In genomic region chr3:26029323-26029722, GRCh38 we compare ENCODE assay signal across 25 cellular contexts.
"Had no signal": no experiment of that assay in that cellular context is flagged by ENCODE, and none has a peak within 500 bp of the region (broad histone marks: within the 10 kb centered on the region; RNA-seq: fewer than 3 reads in every experiment).

No MANE protein-coding gene starts in this region.

- H3K4me3 Mint-ChIP-seq: dendritic cell treated with granulocyte-macrophage colony-stimulating factor and Interleukin-4, amounts not matched to agents 40 ng/mL and 50 ng/mL, for 4 days; effector memory CD8-positive, alpha-beta T cell; endodermal cell had no signal

- H3K36me3 ChIP-seq: colonic mucosa, esophagus muscularis mucosa, esophagus squamous epithelium, gastrocnemius medialis, gastroesophageal sphincter, heart left ventricle, heart right ventricle had no signal

- H3K27me3 ChIP-seq: colonic mucosa, esophagus muscularis mucosa, esophagus squamous epithelium, foreskin keratinocyte, gastrocnemius medialis, gastroesophageal sphincter, heart left ventricle, heart right ventricle had no signal

- DNase-seq: colonic mucosa; cortex of kidney; dermis blood vessel endothelial cell; dorsolateral prefrontal cortex; effector CD4-positive, alpha-beta T cell; effector CD8-positive, alpha-beta T cell; effector memory CD4-positive, alpha-beta T cell; effector memory CD8-positive, alpha-beta T cell; endodermal cell; erythroblast; esophagus squamous epithelium; foreskin fibroblast; foreskin keratinocyte; foreskin melanocyte; gastrocnemius medialis; glutamatergic neuron; head of caudate nucleus; heart left ventricle; heart right ventricle had no signal

- H3K9me3 ChIP-seq: colonic mucosa, esophagus squamous epithelium, gastrocnemius medialis had no signal

- H3K4me3 ChIP-seq: colonic mucosa, coronary artery, dorsolateral prefrontal cortex, esophagus muscularis mucosa, esophagus squamous epithelium, gastrocnemius medialis, gastroesophageal sphincter, heart left ventricle, heart right ventricle had no signal

- H3K4me1 ChIP-seq: colonic mucosa, esophagus muscularis mucosa, esophagus squamous epithelium, foreskin keratinocyte, gastrocnemius medialis, gastroesophageal sphincter, heart left ventricle, heart right ventricle had no signal

- H3K4me1 Mint-ChIP-seq: endodermal cell had no signal

- H3K27me3 Mint-ChIP-seq: dendritic cell treated with granulocyte-macrophage colony-stimulating factor and Interleukin-4, amounts not matched to agents 40 ng/mL and 50 ng/mL, for 4 days had no signal

- H3K27ac ChIP-seq: colonic mucosa, coronary artery, dorsolateral prefrontal cortex, epithelial cell of prostate, esophagus muscularis mucosa, esophagus squamous epithelium, foreskin keratinocyte, gastrocnemius medialis, gastroesophageal sphincter, heart left ventricle, heart right ventricle had no signal

- ATAC-seq: effector memory CD8-positive, alpha-beta T cell; esophagus mucosa; foreskin keratinocyte; gastrocnemius medialis; gastroesophageal sphincter; heart left ventricle; heart right ventricle had no signal

- H3K27ac Mint-ChIP-seq: dendritic cell treated with granulocyte-macrophage colony-stimulating factor and Interleukin-4, amounts not matched to agents 40 ng/mL and 50 ng/mL, for 4 days; effector memory CD8-positive, alpha-beta T cell; endodermal cell had no signal
